Comparison of ENCODE assay signal across 22 cellular contexts in the genomic region with DNA sequence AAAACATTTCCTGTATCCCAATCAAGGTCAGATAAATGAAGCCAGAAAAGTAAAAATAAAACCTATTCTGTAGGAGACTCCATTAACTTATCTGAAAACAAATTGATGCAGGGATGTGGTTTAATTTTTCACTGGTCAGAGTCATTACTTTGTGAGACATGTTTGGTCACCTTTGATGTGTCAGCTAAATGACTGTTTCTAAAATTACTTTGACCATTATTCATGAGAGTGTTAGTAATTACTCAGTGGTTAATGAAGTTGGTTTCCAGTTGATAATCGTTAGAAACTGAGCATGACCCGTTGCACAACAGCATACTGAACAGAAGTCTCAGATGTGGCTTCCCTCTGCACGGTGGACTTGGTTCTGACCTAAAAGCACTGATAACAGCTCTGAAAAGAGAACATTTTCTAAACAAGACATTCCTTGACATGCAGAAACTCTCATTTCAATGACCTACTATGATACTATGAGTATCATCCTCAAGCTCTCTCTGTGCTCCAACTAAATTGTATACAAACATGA.
"Had no signal": no experiment of that assay in that cellular context is flagged by ENCODE, and none has a peak within 500 bp of the region (broad histone marks: within the 10 kb centered on the region; RNA-seq: fewer than 3 reads in every experiment).

No MANE protein-coding gene starts in this region.

- H3K4me1 ChIP-seq: breast epithelium, Peyer's patch, SJSA1 had no signal

- DNase-seq: activated B cell treated with CpG ODN at 0.5 μM for 24 hours; activated CD4-positive, alpha-beta memory T cell treated with anti-CD3 and anti-CD28 coated beads, Interleukin-2, amount 10 ng/mL, durations not matched to agents 7 days and 5 days; activated CD4-positive, alpha-beta T cell treated with anti-CD3 and anti-CD28 coated beads, Interleukin-2, amount 50 U/mL, for 1 hour; activated gamma-delta T cell; activated naive CD4-positive, alpha-beta T cell treated with anti-CD3 and anti-CD28 coated beads for 36 hours; activated T-cell treated with anti-CD3 and anti-CD28 coated beads for 4 hours; activated T-cell treated with anti-CD3 and anti-CD28 coated beads, Interleukin-2, amount 50 U/mL, for 48 hours; caudate nucleus; KBM-7; NCI-H1105; NCI-H1436; NCI-H1694 treated with DMSO at 0.1 percent for 48 hours; NCI-H2029 treated with DMSO at 0.1 percent for 48 hours; NCI-H510A treated with DMSO at 0.1 percent for 48 hours; NCI-H69; Peyer's patch; SHP77; T-helper 17 cell; T-helper 9 cell had no signal

- H3K4me3 ChIP-seq: breast epithelium, Peyer's patch, SJSA1 had no signal

- H3K27ac ChIP-seq: breast epithelium, Peyer's patch, SJSA1 had no signal

- ATAC-seq: activated T-helper 17 cell treated with anti-CD3 and anti-CD28 coated beads, Interleukin-2, amount 50 U/mL, for 72 hours; T-helper 17 cell had no signal

- H3K27me3 ChIP-seq: breast epithelium, Peyer's patch, SJSA1 had no signal

- H3K36me3 ChIP-seq: breast epithelium, Peyer's patch, SJSA1 had no signal

- H3K9me3 ChIP-seq: breast epithelium, Peyer's patch, SJSA1 had no signal
